ENCODE assay signal across 2 cellular contexts in genomic region chr10:8049151-8049873, GRCh38.
TF ChIP-seq lines count a peak whose summit lies in the region.

No MANE protein-coding gene starts in this region.

TF ChIP-seq in HEK293, 187 proteins besides CTCF, POLR2A, EP300 and RAD21 (continued from another document and continues in another):
- TF ChIP-seq ZBTB20 (tag by site-specific recombination; IDR thresholded peaks at IDR 0.05): peak; percentile 88
- peak; percentile 73 for TF ChIP-seq ZFHX2 (tag by site-specific recombination; conservative IDR thresholded peaks at IDR 0.05)
- TF ChIP-seq, protein P1, sequence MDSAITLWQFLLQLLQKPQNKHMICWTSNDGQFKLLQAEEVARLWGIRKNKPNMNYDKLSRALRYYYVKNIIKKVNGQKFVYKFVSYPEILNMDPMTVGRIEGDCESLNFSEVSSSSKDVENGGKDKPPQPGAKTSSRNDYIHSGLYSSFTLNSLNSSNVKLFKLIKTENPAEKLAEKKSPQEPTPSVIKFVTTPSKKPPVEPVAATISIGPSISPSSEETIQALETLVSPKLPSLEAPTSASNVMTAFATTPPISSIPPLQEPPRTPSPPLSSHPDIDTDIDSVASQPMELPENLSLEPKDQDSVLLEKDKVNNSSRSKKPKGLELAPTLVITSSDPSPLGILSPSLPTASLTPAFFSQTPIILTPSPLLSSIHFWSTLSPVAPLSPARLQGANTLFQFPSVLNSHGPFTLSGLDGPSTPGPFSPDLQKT (IDR thresholded peaks at IDR 0.05; ENCODE audit: borderline replicate concordance, low read depth, low read length): no peak
- no peak for TF ChIP-seq ZNF514 (tag by site-specific recombination; IDR thresholded peaks at IDR 0.05)
- no peak for TF ChIP-seq ZNF785 (tag by site-specific recombination; IDR thresholded peaks at IDR 0.05)
- 0 out of 2 replicates have a peak, but pooled peaks have one; percentile 17 for TF ChIP-seq ZNF596 (tag by site-specific recombination; IDR thresholded peaks at IDR 0.05)
- TF ChIP-seq SP3 (tag by site-specific recombination; IDR thresholded peaks at IDR 0.05): peak; percentile 30; the same call in 1 of the 2 replicates
- TF ChIP-seq ZBTB17 (tag by site-specific recombination; IDR thresholded peaks at IDR 0.05): no peak
- no peak for TF ChIP-seq ZNF324 (tag by site-specific recombination; IDR thresholded peaks at IDR 0.05)
- TF ChIP-seq IKZF3 (tag by site-specific recombination; IDR thresholded peaks at IDR 0.05): peak; percentile 54
- peak; percentile 43; the same call in 1 of the 2 replicates for TF ChIP-seq ZBTB11 (tag by site-specific recombination; conservative IDR thresholded peaks at IDR 0.05; ENCODE audit: low read depth)
- TF ChIP-seq, protein P2, sequence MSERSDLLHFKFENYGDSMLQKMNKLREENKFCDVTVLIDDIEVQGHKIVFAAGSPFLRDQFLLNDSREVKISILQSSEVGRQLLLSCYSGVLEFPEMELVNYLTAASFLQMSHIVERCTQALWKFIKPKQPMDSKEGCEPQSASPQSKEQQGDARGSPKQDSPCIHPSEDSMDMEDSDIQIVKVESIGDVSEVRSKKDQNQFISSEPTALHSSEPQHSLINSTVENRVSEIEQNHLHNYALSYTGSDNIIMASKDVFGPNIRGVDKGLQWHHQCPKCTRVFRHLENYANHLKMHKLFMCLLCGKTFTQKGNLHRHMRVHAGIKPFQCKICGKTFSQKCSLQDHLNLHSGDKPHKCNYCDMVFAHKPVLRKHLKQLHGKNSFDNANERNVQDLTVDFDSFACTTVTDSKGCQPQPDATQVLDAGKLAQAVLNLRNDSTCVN (tag by site-specific recombination; optimal IDR thresholded peaks at IDR 0.05): no peak
- TF ChIP-seq ZNF292 (tag by site-specific recombination; IDR thresholded peaks at IDR 0.05; ENCODE audit: borderline replicate concordance, low read depth): no peak
- TF ChIP-seq, protein P3, sequence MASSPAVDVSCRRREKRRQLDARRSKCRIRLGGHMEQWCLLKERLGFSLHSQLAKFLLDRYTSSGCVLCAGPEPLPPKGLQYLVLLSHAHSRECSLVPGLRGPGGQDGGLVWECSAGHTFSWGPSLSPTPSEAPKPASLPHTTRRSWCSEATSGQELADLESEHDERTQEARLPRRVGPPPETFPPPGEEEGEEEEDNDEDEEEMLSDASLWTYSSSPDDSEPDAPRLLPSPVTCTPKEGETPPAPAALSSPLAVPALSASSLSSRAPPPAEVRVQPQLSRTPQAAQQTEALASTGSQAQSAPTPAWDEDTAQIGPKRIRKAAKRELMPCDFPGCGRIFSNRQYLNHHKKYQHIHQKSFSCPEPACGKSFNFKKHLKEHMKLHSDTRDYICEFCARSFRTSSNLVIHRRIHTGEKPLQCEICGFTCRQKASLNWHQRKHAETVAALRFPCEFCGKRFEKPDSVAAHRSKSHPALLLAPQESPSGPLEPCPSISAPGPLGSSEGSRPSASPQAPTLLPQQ (tag by site-specific recombination; IDR thresholded peaks at IDR 0.05): no peak
- TF ChIP-seq SP2 (tag by site-specific recombination; IDR thresholded peaks at IDR 0.05): peak; percentile 30
- no peak for TF ChIP-seq ZNF37A (tag by site-specific recombination; IDR thresholded peaks at IDR 0.05)
- TF ChIP-seq ZNF610 (tag by site-specific recombination; IDR thresholded peaks at IDR 0.05; ENCODE audit: borderline replicate concordance): no peak

TF ChIP-seq in GM12878, 131 proteins besides CTCF, POLR2A, EP300 and RAD21:
- peak in 1 of 2 experiments; percentile 69; a peak in 2 of 3 replicates for TF ChIP-seq EGR1 (IDR thresholded peaks at IDR 0.05; ENCODE audit: borderline replicate concordance in 1 of 2, low read depth in 2 of 2, low read length in 2 of 2)
- no peak for TF ChIP-seq E4F1 (IDR thresholded peaks at IDR 0.05; ENCODE audit: borderline replicate concordance, partially characterized antibody)
TF ChIP-seq in GM12878: peak in this region for 1.
